Comparison of ENCODE assay signal across 7 cellular contexts in the genomic region with DNA sequence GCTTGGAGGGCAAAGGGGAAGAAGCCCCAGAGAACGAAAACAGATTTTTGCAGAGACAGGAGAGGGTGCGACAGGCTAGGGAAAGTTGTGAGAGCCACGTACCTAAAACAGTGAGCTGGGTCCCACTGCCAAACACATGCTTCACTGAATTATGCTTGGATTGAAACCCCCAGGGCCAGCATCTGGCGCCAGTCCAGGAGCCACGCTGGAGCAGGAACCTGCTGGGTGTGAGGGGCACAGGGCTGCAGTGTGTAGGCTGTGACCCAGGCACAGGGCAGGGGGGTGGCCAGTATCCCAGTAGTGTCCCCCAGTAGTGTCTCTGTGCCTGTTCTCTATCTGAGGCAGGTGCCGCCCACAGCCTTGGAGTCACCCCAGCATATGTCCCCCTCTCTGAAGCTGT. TPM values are rescaled to one million over a fixed set of nuclear protein-coding genes. Genes with fewer than 3 reads are reported as not detected.
"Had no signal": no experiment of that assay in that cellular context is flagged by ENCODE, and none has a peak within 500 bp of the region (broad histone marks: within the 10 kb centered on the region; RNA-seq: fewer than 3 reads in every experiment).

No MANE protein-coding gene starts in this region.

RNA-seq across cellular contexts. Expression of gene DRICH1, which starts 8.1 kb away (rescaled TPM):
- total RNA-seq: astrocyte, bronchial epithelial cell, chondrocyte, gastrocnemius medialis had no signal

RNA-seq across cellular contexts. Expression of gene RGL4, which starts 50.6 kb away (rescaled TPM):
- total RNA-seq: astrocyte, bronchial epithelial cell, chondrocyte, dermis blood vessel endothelial cell, foreskin keratinocyte, WTC11 had no signal
- polyA plus RNA-seq: foreskin keratinocyte had no signal
